9 cellular contexts compared by ENCODE assay signal in the genomic region with DNA sequence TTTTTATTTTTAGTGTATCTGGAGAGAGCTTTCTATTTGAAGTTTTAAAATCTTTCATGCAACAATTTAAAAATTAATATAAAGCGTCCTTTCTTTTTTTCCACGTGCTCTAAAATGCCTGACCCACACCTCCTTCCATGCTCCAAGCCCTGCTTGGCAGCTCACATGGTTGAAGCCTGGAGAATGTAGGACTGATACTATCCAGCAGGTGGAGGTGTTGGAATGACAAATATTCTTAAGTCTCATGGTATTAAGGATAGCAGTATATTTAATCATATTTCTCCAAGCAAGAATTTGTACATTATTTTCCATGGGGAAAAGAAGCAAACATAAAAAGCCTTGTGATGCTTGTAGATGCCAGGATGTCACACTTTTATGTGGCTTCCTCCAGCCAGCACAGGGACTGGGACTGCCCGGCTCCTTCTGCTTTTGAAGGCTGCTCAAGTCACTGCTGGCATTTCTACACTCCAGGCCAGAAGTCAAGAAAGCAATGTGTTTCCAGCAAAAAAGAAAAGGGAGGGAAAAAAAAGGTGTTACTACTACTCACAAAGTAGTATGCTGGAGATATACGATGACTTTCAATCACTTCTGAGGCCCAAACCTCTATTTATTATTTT. TPM values are rescaled to one million over a fixed set of nuclear protein-coding genes. Genes with fewer than 3 reads are reported as not detected.
DNase-seq lines count a peak whose midpoint lies in the region; ATAC-seq and TF ChIP-seq lines count a peak whose summit lies in the region.
"Had no signal": no experiment of that assay in that cellular context is flagged by ENCODE, and none has a peak within 500 bp of the region (broad histone marks: within the 10 kb centered on the region; RNA-seq: fewer than 3 reads in every experiment).

No MANE protein-coding gene starts in this region.

- H3K27me3 ChIP-seq in kidney epithelial cell (ENCODE audit: control insufficient read depth, insufficient read depth, low read length) (no peaks in the 10 kb centered on the region), uterus (no peaks in the 10 kb centered on the region)

- no peak for TF ChIP-seq POLR2A in uterus (IDR thresholded peaks at IDR 0.05)

- POLR2A ChIA-PET in MCF 10A (lab: Yijun Ruan, JAX), result interaction anchor here (0.5 to 1.3 kb wide), 5 partner anchors 25 to 74 kb away, joined by 3 to 4 read pairs (median 3); no protein-coding TSS in a partner anchor

- no peaks in the 10 kb centered on the region for H3K9me3 Mint-ChIP-seq in MCF 10A (ENCODE audit: unreplicated experiment)

- H3K4me1 Mint-ChIP-seq in MCF 10A (ENCODE audit: insufficient read depth, unreplicated experiment), result no peaks in the 10 kb centered on the region

- H3K9me3 ChIP-seq in uterus, result no peaks in the 10 kb centered on the region

- no peak overlapping the region for H3K27ac Mint-ChIP-seq in MCF 10A (ENCODE audit: low read depth, unreplicated experiment)

- H3K4me3 Mint-ChIP-seq in MCF 10A (ENCODE audit: unreplicated experiment), result no peak overlapping the region

- H3K4me1 ChIP-seq in uterus, result no peaks in the 10 kb centered on the region

- intact Hi-C loops in MCF 10A (cut with micrococcal nuclease), result loop anchor here (1.0 to 2.0 kb wide), 2 partner anchors 105 to 223 kb away; no protein-coding TSS in a partner anchor
- intact Hi-C loops in uterus (cut with DNase I; ENCODE audit: low total_unique reads), result no loop called here

- peak; percentile 63 for DNase-seq in D341Med (ENCODE audit: low spot score)
- DNase-seq in NCI-H2171 (lab: John Stamatoyannopoulos, UW), result peak; percentile 15
- DNase-seq in MCF 10A (ENCODE audit: unreplicated experiment), result peak; percentile 65
- peak; percentile 29 for DNase-seq in kidney epithelial cell (ENCODE audit: low read depth)
- DNase-seq in uterus, result no peak
- DNase-seq in effector CD8-positive, alpha-beta T cell (lab: John Stamatoyannopoulos, UW), result no peak

- BruUV-seq in MCF 10A (replicated peaks; lab: Mats Ljungman, UMichigan), result no TSS peak

- no peak overlapping the region for H3K27ac ChIP-seq in uterus
- H3K27ac ChIP-seq: SK-N-MC had no signal

- H3K4me3 ChIP-seq in kidney epithelial cell (ENCODE audit: low read depth, low read length), result no peak overlapping the region
- H3K4me3 ChIP-seq in uterus, result no peak overlapping the region
- H3K4me3 ChIP-seq: SK-N-MC had no signal

- TF ChIP-seq CTCF in MCF 10A (IDR thresholded peaks at IDR 0.05; ENCODE audit: unreplicated experiment), result peak; percentile 50
- TF ChIP-seq CTCF in kidney epithelial cell (IDR thresholded peaks at IDR 0.05; ENCODE audit: insufficient read depth, low read length, poor library complexity, severe bottlenecking), result peak; percentile 47
- TF ChIP-seq CTCF in uterus (IDR thresholded peaks at IDR 0.05), result peak; percentile 15 to 52 (median 36)

- ATAC-seq in GM21723 (IDR thresholded peaks at IDR 0.05; ENCODE audit: unreplicated experiment) (peak; percentile 65), GM19023 (IDR thresholded peaks at IDR 0.05; ENCODE audit: unreplicated experiment) (no peak)

- CTCF ChIA-PET in MCF 10A (lab: Yijun Ruan, JAX), result interaction anchor here (0.7 to 4.3 kb wide), 30 partner anchors 8 to 242 kb away, joined by 3 to 37 read pairs (median 4); no protein-coding TSS in a partner anchor

- H3K27me3 Mint-ChIP-seq in MCF 10A (ENCODE audit: insufficient read depth, unreplicated experiment), result no peaks in the 10 kb centered on the region

- peaks cover 2% of the 10 kb centered on the region for H3K36me3 ChIP-seq in kidney epithelial cell (ENCODE audit: control insufficient read depth, insufficient read depth, low read length)
- no peaks in the 10 kb centered on the region for H3K36me3 ChIP-seq in uterus

- H3K36me3 Mint-ChIP-seq in MCF 10A (ENCODE audit: insufficient read depth, unreplicated experiment), result peaks cover 90% of the 10 kb centered on the region

RNA-seq across cellular contexts. Expression of a gene that starts 49.7 kb away (rescaled TPM):
- total RNA-seq in MCF 10A (2022), result 41.0 and 85.4 TPM in 2 replicates
- 61.2 and 62.2 TPM in 2 replicates for total RNA-seq in kidney epithelial cell
- 10 to 100 TPM; 16.5 to 50.0 (median 32.4) TPM for total RNA-seq in uterus

RNA-seq across cellular contexts. Expression of a gene that starts 50.2 kb away (rescaled TPM):
- total RNA-seq in MCF 10A (2022), result 14.3 and 15.3 TPM in 2 replicates
- 9.9 and 10.9 TPM in 2 replicates for total RNA-seq in kidney epithelial cell
- total RNA-seq in uterus, result 10 to 100 TPM in 3 of 4 donors, 1 to 10 TPM in 1; 6.2 to 48.7 (median 17.2) TPM

RNA-seq across cellular contexts. Expression of a gene that starts 57.8 kb away (rescaled TPM):
- total RNA-seq in MCF 10A (2022), result 14.0 and 14.1 TPM in 2 replicates
- total RNA-seq in kidney epithelial cell, result 15.5 and 16.7 TPM in 2 replicates
- total RNA-seq in uterus, result 10 to 100 TPM in 3 of 4 donors, 1 to 10 TPM in 1; 4.9 to 19.1 (median 13.2) TPM

Comparison
In these comparisons a context has a peak if more than half of its experiments do, and no peak if none do; other contexts are left out.
1. DNase-seq: peak in D341Med (single experiment), NCI-H2171 (single experiment), MCF 10A (single experiment) and kidney epithelial cell (single experiment); none in uterus (0 of 2) and effector CD8-positive, alpha-beta T cell (single experiment).
2. Peak in every context shown above with its lines, with median percentiles within 50 percentile points of each other: CTCF ChIP-seq.